In genomic region chr9:94181782-94182181, GRCh38 we compare ENCODE assay signal across 19 cellular contexts.
A peak's percentile ranks its signal among the peaks of the same experiment; 100 is the strongest.
DNase-seq lines count a peak whose midpoint lies in the region; ATAC-seq and TF ChIP-seq lines count a peak whose summit lies in the region.
"Had no signal": no experiment of that assay in that cellular context is flagged by ENCODE, and none has a peak within 500 bp of the region (broad histone marks: within the 10 kb centered on the region; RNA-seq: fewer than 3 reads in every experiment).

No MANE protein-coding gene starts in this region.

- H4K20me1 ChIP-seq in mammary epithelial cell (ENCODE audit: insufficient read depth, low read length): peaks cover 2% of the 10 kb centered on the region

- H3K27ac ChIP-seq in 22Rv1 (peak overlapping the region; percentile 20; the same call in 1 of the 2 replicates), mammary epithelial cell (ENCODE audit: insufficient read depth, low read depth, low read length) (no peak overlapping the region), mesodermal cell (ENCODE audit: low read depth, low read length, severe bottlenecking) (peak overlapping the region; percentile 71), uterus (peak overlapping the region in 1 of 2 donors; percentile 3)
- H3K27ac ChIP-seq: esophagus squamous epithelium, hepatocyte, KMS-11 had no signal

- peak; percentile 29 for TF ChIP-seq POLR2A in GM19193 (IDR thresholded peaks at IDR 0.05; ENCODE audit: extremely low read depth, insufficient read depth, insufficient read length)
- no peak for TF ChIP-seq POLR2A in uterus (IDR thresholded peaks at IDR 0.05)

- intact Hi-C loops in mammary epithelial cell (cut with micrococcal nuclease): no loop called here
- intact Hi-C loops in uterus (cut with DNase I; ENCODE audit: low total_unique reads): no loop called here

- CTCF ChIA-PET in mammary epithelial cell (lab: Charles Lee; ENCODE audit: low non-redundant PET): interaction anchor here (0.7 kb wide), 1 partner anchor 53 kb away, joined by 3 read pairs; no protein-coding TSS in a partner anchor

- no peak for DNase-seq in mammary epithelial cell
- DNase-seq in AG08396 (ENCODE audit: low spot score): no peak
- no peak for DNase-seq in KG1 (lab: John Stamatoyannopoulos, UW)
- DNase-seq in uterus: no peak
- DNase-seq: activated CD8-positive, alpha-beta memory T cell treated with anti-CD3 and anti-CD28 coated beads, Interleukin-2, amount 50 U/mL, for 48 hours; DMS79 treated with DMSO at 0.1 percent for 48 hours; esophagus squamous epithelium; NCI-H1417; stomach; T-helper 1 cell had no signal

- 95% methylated on average over 2 of the region's 2 CpGs for WGBS in mammary epithelial cell (ENCODE audit: low coverage, missing lambda C conversion rate)
- no CpG with 5 or more reads among the region's 2 CpGs for WGBS in mesodermal cell (ENCODE audit: insufficient coverage in 2 of 2), 2 experiments

- TF ChIP-seq CTCF in 22Rv1 (IDR thresholded peaks at IDR 0.05) (no peak), mammary epithelial cell (conservative IDR thresholded peaks at IDR 0.05 in 1 of 2, IDR thresholded peaks at IDR 0.05 in 1 of 2; ENCODE audit: extremely low read depth in 1 of 2, insufficient read depth in 1 of 2, low read depth in 1 of 2, low read length in 2 of 2) (no peak), uterus (IDR thresholded peaks at IDR 0.05) (no peak)

- no peak overlapping the region for H3K9ac ChIP-seq in mammary epithelial cell (ENCODE audit: insufficient read depth, low read length)
- H3K9ac ChIP-seq: KMS-11 had no signal

- peaks cover 46% of the 10 kb centered on the region for H3K79me2 ChIP-seq in mammary epithelial cell (ENCODE audit: insufficient read depth, low read length)

- H3K9me3 ChIP-seq in mammary epithelial cell (replicated peaks; ENCODE audit: insufficient read depth, low read length) (no peaks in the 10 kb centered on the region), mesodermal cell (ENCODE audit: control insufficient read depth, low read length) (no peaks in the 10 kb centered on the region), uterus (no peaks in the 10 kb centered on the region)
- H3K9me3 ChIP-seq: esophagus squamous epithelium, stomach had no signal

- H2AFZ ChIP-seq in mammary epithelial cell (ENCODE audit: low read depth, low read length): no peak overlapping the region
- H2AFZ ChIP-seq: hepatocyte had no signal

- TSS peak; percentile 0 for BruUV-seq in mammary epithelial cell (replicated peaks; lab: Mats Ljungman, UMichigan)

- no peak overlapping the region for H3K4me3 ChIP-seq in mammary epithelial cell (replicated peaks in 1 of 3; ENCODE audit: insufficient read depth in 1 of 3, low read depth in 2 of 3, low read length in 3 of 3)
- no peak overlapping the region for H3K4me3 ChIP-seq in mesodermal cell (ENCODE audit: extremely low read depth, insufficient read depth, low read length, poor library complexity, severe bottlenecking)
- H3K4me3 ChIP-seq in uterus: no peak overlapping the region
- H3K4me3 ChIP-seq: esophagus squamous epithelium, hepatocyte, skin epidermis, stomach had no signal

- dilution Hi-C loops in mammary epithelial cell (cut with HindIII; ENCODE audit: low sequenced_read_pairs): no loop called here

- peaks cover 18% of the 10 kb centered on the region for H3K36me3 ChIP-seq in mammary epithelial cell (ENCODE audit: insufficient read depth, low read length)
- peaks cover 67% of the 10 kb centered on the region for H3K36me3 ChIP-seq in mesodermal cell (ENCODE audit: control insufficient read depth, insufficient read depth, low read length)
- no peaks in the 10 kb centered on the region for H3K36me3 ChIP-seq in uterus

- in situ Hi-C loops in mammary epithelial cell (cut with MboI; ENCODE audit: low sequenced_read_pairs in 2 of 2): loop anchor here in 1 of 2 donors (10.0 kb wide), 1 partner anchor 107 kb away; no protein-coding TSS in a partner anchor

- peaks cover 5% of the 10 kb centered on the region for H3K4me1 ChIP-seq in mammary epithelial cell (ENCODE audit: insufficient read depth, low read length)
- no peaks in the 10 kb centered on the region for H3K4me1 ChIP-seq in mesodermal cell (ENCODE audit: control insufficient read depth, insufficient read depth, low read length, poor library complexity, severe bottlenecking)
- H3K4me1 ChIP-seq in uterus: peaks cover 2 to 5% of the 10 kb centered on the region in 2 donors

- H3K4me2 ChIP-seq in mammary epithelial cell (ENCODE audit: insufficient read depth, low read depth, low read length): no peak overlapping the region
- H3K4me2 ChIP-seq: hepatocyte, KMS-11 had no signal

- H3K27me3 ChIP-seq in mammary epithelial cell (ENCODE audit: insufficient read depth, low read length): no peaks in the 10 kb centered on the region
- no peaks in the 10 kb centered on the region for H3K27me3 ChIP-seq in uterus
- H3K27me3 ChIP-seq: esophagus squamous epithelium, hepatocyte, stomach had no signal

- ATAC-seq in HG03354 (IDR thresholded peaks at IDR 0.05; ENCODE audit: poor library complexity, severe bottlenecking, unreplicated experiment): no peak
- ATAC-seq: left lobe of liver, Panc1 had no signal
